8 cellular contexts compared by ENCODE assay signal in the genomic region with DNA sequence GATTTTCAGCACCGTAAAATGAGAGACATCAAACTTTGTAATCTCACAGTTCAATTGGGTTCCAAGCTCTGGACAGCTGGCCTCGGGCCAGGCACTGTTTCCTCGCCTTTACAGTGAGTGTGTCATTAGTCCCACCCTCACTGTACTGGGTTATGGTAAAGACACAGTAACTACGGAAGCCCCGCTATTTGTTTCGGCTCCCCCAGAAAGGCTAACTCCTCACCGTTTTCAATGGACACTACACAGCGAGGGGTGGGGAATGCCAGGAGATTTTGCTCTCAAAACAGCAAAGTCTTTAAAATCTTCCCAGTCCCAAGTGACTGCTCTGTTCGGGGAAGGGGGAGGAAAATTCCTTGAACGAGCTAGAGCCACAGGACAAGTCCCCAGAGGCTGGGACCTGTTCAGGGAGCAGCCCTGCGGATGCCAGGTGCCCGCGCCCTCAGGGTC. TPM values are rescaled to one million over a fixed set of nuclear protein-coding genes. Genes with fewer than 3 reads are reported as not detected.
A peak's percentile ranks its signal among the peaks of the same experiment; 100 is the strongest.
DNase-seq lines count a peak whose midpoint lies in the region; ATAC-seq and TF ChIP-seq lines count a peak whose summit lies in the region.

No MANE protein-coding gene starts in this region.

- intact Hi-C loops in Caco-2 (cut with micrococcal nuclease; ENCODE audit: unreplicated experiment) = loop anchor here (5.0 kb wide), 1 partner anchor 145 kb away; no protein-coding TSS in a partner anchor

- H3K36me3 ChIP-seq in Caco-2 (ENCODE audit: control insufficient read depth, insufficient read depth, low read length) = no peaks in the 10 kb centered on the region; the same call in 1 of the 2 replicates

- H3K27ac ChIP-seq in RWPE1 = peak overlapping the region; percentile 90

- H3K4me3 Mint-ChIP-seq in Caco-2 (ENCODE audit: unreplicated experiment) (peak overlapping the region; percentile 63), nephron (peak overlapping the region; percentile 77 to 89 (median 89))

- peaks cover 10% of the 10 kb centered on the region for H3K9me3 ChIP-seq in Caco-2

- H3K27me3 ChIP-seq in Caco-2 (replicated peaks; ENCODE audit: control insufficient read depth, insufficient read depth, low read length) = no peaks in the 10 kb centered on the region

- POLR2A ChIA-PET in Caco-2 (lab: Charles Lee) = interaction anchor here (0.6 kb wide), 1 partner anchor 188 kb away, joined by 3 read pairs; no protein-coding TSS in a partner anchor
- POLR2A ChIA-PET in RWPE1 (lab: Yijun Ruan, JAX; ENCODE audit: low non-redundant PET) = interaction anchor here (0.5 kb wide), 1 partner anchor 97 kb away, joined by 5 read pairs; no protein-coding TSS in a partner anchor

- no TSS peak for BruUV-seq in Caco-2 (replicated peaks; lab: Mats Ljungman, UMichigan)

- H3K4me1 Mint-ChIP-seq in Caco-2 (ENCODE audit: low read depth, unreplicated experiment) = no peaks in the 10 kb centered on the region
- peaks cover 22% of the 10 kb centered on the region for H3K4me1 Mint-ChIP-seq in nephron

- H3K36me3 Mint-ChIP-seq in Caco-2 (ENCODE audit: insufficient read depth, unreplicated experiment) (no peaks in the 10 kb centered on the region), nephron (ENCODE audit: low read depth) (peaks cover 10% of the 10 kb centered on the region)

- H3K4me3 ChIP-seq in Caco-2 (ENCODE audit: low read depth, low read length) (no peak overlapping the region; the same call in 1 of the 2 replicates), epithelial cell of proximal tubule (ENCODE audit: low read depth, low read length) (peak overlapping the region; percentile 87)

- ATAC-seq in HG03280 (IDR thresholded peaks at IDR 0.05; ENCODE audit: unreplicated experiment) = no peak
- no peak for ATAC-seq in GM19328 (IDR thresholded peaks at IDR 0.05; ENCODE audit: unreplicated experiment)

- H3K4me1 ChIP-seq in Caco-2 = peaks cover 34% of the 10 kb centered on the region

- H3K9me3 Mint-ChIP-seq in Caco-2 (ENCODE audit: unreplicated experiment) (peaks cover 9% of the 10 kb centered on the region), nephron (peaks cover 15% of the 10 kb centered on the region)

- TF ChIP-seq CTCF in Caco-2 (IDR thresholded peaks at IDR 0.05; ENCODE audit: insufficient read depth in 1 of 2, low read depth in 1 of 2, low read length in 1 of 2, severe bottlenecking in 1 of 2, unreplicated experiment in 1 of 2) (no peak), RWPE1 (conservative IDR thresholded peaks at IDR 0.05; ENCODE audit: low read depth) (no peak), epithelial cell of proximal tubule (conservative IDR thresholded peaks at IDR 0.05; ENCODE audit: low read depth, low read length) (no peak), nephron (IDR thresholded peaks at IDR 0.05; ENCODE audit: unreplicated experiment in 3 of 3) (no peak)

- DNase-seq in Caco-2 (no peak), RWPE1 (ENCODE audit: low spot score) (no peak), epithelial cell of proximal tubule (ENCODE audit: low read depth) (no peak), hippocampal formation (lab: John Stamatoyannopoulos, UW) (no peak)
- DNase-seq in stimulated activated CD4-positive, alpha-beta T cell treated with anti-CD3 and anti-CD28 coated beads, Interleukin-4, amount 100 ng/mL, for 1 hour = no peak

- CTCF ChIA-PET in Caco-2 (lab: Charles Lee) (interaction anchor here (1.0 to 1.3 kb wide), 2 partner anchors 25 to 43 kb away, joined by 3 read pairs; no protein-coding TSS in a partner anchor), RWPE1 (lab: Yijun Ruan, JAX) (interaction anchor here (1.0 to 1.2 kb wide), 2 partner anchors 19 to 24 kb away, joined by 4 read pairs; no protein-coding TSS in a partner anchor)

- H3K27ac Mint-ChIP-seq in Caco-2 (ENCODE audit: unreplicated experiment) (no peak overlapping the region), nephron (peak overlapping the region; percentile 89 to 96 (median 90))

- H3K27me3 Mint-ChIP-seq in Caco-2 (ENCODE audit: insufficient read depth, unreplicated experiment) = no peaks in the 10 kb centered on the region
- H3K27me3 Mint-ChIP-seq in nephron (ENCODE audit: low read depth) = no peaks in the 10 kb centered on the region

RNA-seq across cellular contexts. Expression of a gene that starts 0.8 kb away (rescaled TPM):
- total RNA-seq in Caco-2 (2022) (12.8 and 18.2 TPM in 2 replicates), epithelial cell of proximal tubule (20.0 and 20.8 TPM in 2 replicates)

RNA-seq across cellular contexts. Expression of a gene that starts 57.4 kb away (rescaled TPM):
- 10.1 and 13.0 TPM in 2 replicates for total RNA-seq in Caco-2 (2022)
- total RNA-seq in epithelial cell of proximal tubule = 7.5 and 10.7 TPM in 2 replicates
